In genomic region chr9:34311499-34312225, GRCh38 we compare ENCODE assay signal across 23 cellular contexts. TPM values are rescaled to one million over a fixed set of nuclear protein-coding genes. Genes with fewer than 3 reads are reported as not detected.
A peak's percentile ranks its signal among the peaks of the same experiment; 100 is the strongest.
DNase-seq lines count a peak whose midpoint lies in the region; ATAC-seq, FAIRE-seq and TF ChIP-seq lines count a peak whose summit lies in the region.
"Had no signal": no experiment of that assay in that cellular context is flagged by ENCODE, and none has a peak within 500 bp of the region (broad histone marks: within the 10 kb centered on the region; RNA-seq: fewer than 3 reads in every experiment).

No MANE protein-coding gene starts in this region.

- ATAC-seq in HG03025 (IDR thresholded peaks at IDR 0.05; ENCODE audit: low FRiP score, unreplicated experiment) = no peak
- ATAC-seq: CD8-positive, alpha-beta T cell had no signal

- TF ChIP-seq CTCF in nephron (IDR thresholded peaks at IDR 0.05; ENCODE audit: unreplicated experiment in 3 of 3) (no peak), lower leg skin (IDR thresholded peaks at IDR 0.05) (no peak)

- no peaks in the 10 kb centered on the region for H3K9me3 Mint-ChIP-seq in nephron
- H3K9me3 Mint-ChIP-seq: CD8-positive, alpha-beta T cell; HFFc6 had no signal

- FAIRE-seq in H54 (lab: Jason Lieb, UNC) = peak; percentile 73
- FAIRE-seq in colon (lab: Jason Lieb, UNC) = peak; percentile 75
- FAIRE-seq: GM19239, HTR-8/SVneo, RCC 7860 had no signal

- no peaks in the 10 kb centered on the region for H3K36me3 Mint-ChIP-seq in nephron (ENCODE audit: low read depth)
- H3K36me3 Mint-ChIP-seq: CD8-positive, alpha-beta T cell had no signal

- H3K27ac Mint-ChIP-seq in nephron = peak overlapping the region; percentile 3 to 26 (median 20)
- H3K27ac Mint-ChIP-seq: CD8-positive, alpha-beta T cell; HFFc6 had no signal

- DNase-seq in H54 (ENCODE audit: insufficient read length, low spot score) (no peak), iPS-NIHi7 (ENCODE audit: extremely low spot score) (no peak), MV-4-11 (lab: John Stamatoyannopoulos, UW) (no peak), lower leg skin (ENCODE audit: low spot score in 2 of 2) (no peak)
- DNase-seq: AML-193; C1 segment of cervical spinal cord; Calu3; CD8-positive, alpha-beta T cell; DMS153; GDM1; HFFc6; IMR-90; NCI-H2081 treated with DMSO at 0.1 percent for 48 hours; NCI-H446 treated with DMSO at 0.1 percent for 48 hours; NCI-H526 treated with DMSO at 0.1 percent for 48 hours; OCI-M1; SJCRH30 had no signal

- peaks cover 5% of the 10 kb centered on the region for H3K4me1 Mint-ChIP-seq in nephron

- no peaks in the 10 kb centered on the region for H3K27me3 Mint-ChIP-seq in nephron (ENCODE audit: low read depth)

- intact Hi-C loops in lower leg skin (cut with DNase I; ENCODE audit: low total_unique reads) = no loop called here

- TF ChIP-seq POLR2A in H54 (IDR thresholded peaks at IDR 0.05; ENCODE audit: low read depth, low read length) (no peak), lower leg skin (IDR thresholded peaks at IDR 0.05) (no peak)

- peak overlapping the region in 2 of 3 experiments; percentile 77 to 84 for H3K4me3 Mint-ChIP-seq in nephron
- H3K4me3 Mint-ChIP-seq: CD8-positive, alpha-beta T cell; HFFc6 had no signal

- 93% methylated on average over 7 of the region's 7 CpGs for WGBS in lower leg skin, 2 donors

- no peak overlapping the region for H3K4me3 ChIP-seq in lower leg skin (ENCODE audit: low read depth, poor library complexity, severe bottlenecking)
- H3K4me3 ChIP-seq: SJCRH30 had no signal

RNA-seq across cellular contexts. Expression of gene KIF24, which starts 17.4 kb away (rescaled TPM):
- total RNA-seq in lower leg skin = 1 to 10 TPM in 2 of 4 donors, under 1 TPM in 2; 0.42 to 1.4 (median 0.99) TPM

RNA-seq across cellular contexts. Expression of gene NUDT2, which starts 17.7 kb away (rescaled TPM):
- total RNA-seq in lower leg skin = 10 to 100 TPM; 15.1 to 27.1 (median 20.2) TPM
